7 cellular contexts compared by ENCODE assay signal in the genomic region with DNA sequence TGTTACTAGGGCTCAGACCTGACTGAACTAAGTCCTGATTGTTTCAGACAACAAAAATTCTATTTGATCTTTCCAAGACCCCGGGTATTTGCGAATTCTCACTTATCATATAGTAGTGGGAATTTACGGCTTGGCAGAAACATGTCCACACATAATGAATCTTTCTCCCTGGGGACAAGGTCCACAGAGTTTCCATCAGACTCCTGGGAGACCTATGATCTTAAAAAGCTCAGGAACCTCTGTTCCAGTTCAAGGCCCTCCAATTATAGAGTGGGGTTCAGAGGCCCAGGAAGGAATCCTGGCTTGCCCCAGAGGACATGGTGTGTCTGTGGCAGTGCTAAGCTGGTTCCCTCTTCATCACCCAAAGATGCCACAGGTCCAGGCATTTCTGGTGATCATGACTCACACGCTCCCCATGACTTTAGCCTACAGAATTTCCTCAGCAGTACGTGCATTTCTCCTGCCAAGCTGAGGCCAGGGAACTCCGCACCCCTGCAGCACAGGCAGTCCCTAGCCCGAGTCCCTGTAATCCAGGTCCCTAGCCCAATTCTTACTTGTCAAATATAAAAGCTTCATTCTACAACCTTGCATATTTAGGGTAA. TPM values are rescaled to one million over a fixed set of nuclear protein-coding genes. Genes with fewer than 3 reads are reported as not detected.
DNase-seq lines count a peak whose midpoint lies in the region; ATAC-seq and TF ChIP-seq lines count a peak whose summit lies in the region.

No MANE protein-coding gene starts in this region.

- H3K4ac ChIP-seq in H9 (ENCODE audit: low read depth, low read length), result no peak overlapping the region

- peaks cover 25% of the 10 kb centered on the region; the same call in 1 of the 2 replicates for H3K79me2 ChIP-seq in H9 (ENCODE audit: insufficient read depth, low read length)

- H2BK15ac ChIP-seq in H9 (ENCODE audit: low read depth, low read length), result no peak overlapping the region

- no peaks in the 10 kb centered on the region for H3K27me3 Mint-ChIP-seq in H9 (ENCODE audit: low read depth)

- no peak overlapping the region for H3K27ac ChIP-seq in H9 (ENCODE audit: insufficient read length, low read depth, low read length)

- H3K36me3 Mint-ChIP-seq in H9 (ENCODE audit: insufficient read depth in 1 of 3, low read depth in 3 of 3), result peaks cover 4 to 21% (median 11%) of the 10 kb centered on the region in 3 experiments; a peak in 6 of 7 replicates

- H4K20me1 ChIP-seq in H9 (ENCODE audit: control insufficient read depth, insufficient read depth, insufficient read length), result no peaks in the 10 kb centered on the region

- no peak overlapping the region for H2BK20ac ChIP-seq in H9 (ENCODE audit: low read depth, low read length, poor library complexity, severe bottlenecking)

- no peaks in the 10 kb centered on the region for H3K23me2 ChIP-seq in H9 (ENCODE audit: insufficient read length, low read depth, low read length, poor library complexity, severe bottlenecking)

- WGBS in H9 (ENCODE audit: extremely low coverage, insufficient read length, low lambda C conversion rate), result no CpG with 5 or more reads among the region's 7 CpGs

- no peak overlapping the region for H4K91ac ChIP-seq in H9 (ENCODE audit: insufficient read length, low read depth, low read length)

- no peak overlapping the region for H3K56ac ChIP-seq in H9 (ENCODE audit: insufficient read length, low read depth, low read length)

- H3K9me3 ChIP-seq in H9 (ENCODE audit: control insufficient read depth, low read depth, low read length), result no peaks in the 10 kb centered on the region

- no peak overlapping the region for H3K18ac ChIP-seq in H9 (ENCODE audit: insufficient read length, low read depth, low read length)

- H2AK5ac ChIP-seq in H9 (ENCODE audit: insufficient read length, low read length), result no peak overlapping the region

- H3T11ph ChIP-seq in H9 (ENCODE audit: low read length), result no peak overlapping the region

- H3K9ac ChIP-seq in H9 (ENCODE audit: extremely low read depth, insufficient read length, low read length), result no peak overlapping the region

- TF ChIP-seq CTCF in H9 (conservative IDR thresholded peaks at IDR 0.05), result no peak

- H3K4me1 Mint-ChIP-seq in H9, result peaks cover 26 to 34% of the 10 kb centered on the region in 2 experiments

- peaks cover 4% of the 10 kb centered on the region; the same call in 1 of the 2 replicates for H3K4me1 ChIP-seq in H9 (ENCODE audit: insufficient read depth, low read length)

- no peaks in the 10 kb centered on the region for H3K27me3 ChIP-seq in H9 (ENCODE audit: insufficient read depth, low read length)

- peaks cover 0 to 6% of the 10 kb centered on the region in 2 experiments; a peak in 3 of 5 replicates for H3K9me3 Mint-ChIP-seq in H9

- peaks cover 6% of the 10 kb centered on the region for H3K79me1 ChIP-seq in H9 (ENCODE audit: insufficient read depth, low read depth, low read length, poor library complexity, severe bottlenecking)

- H2BK120ac ChIP-seq in H9 (ENCODE audit: low read depth, low read length, poor library complexity, severe bottlenecking), result no peak overlapping the region

- no peak overlapping the region for H3K23ac ChIP-seq in H9 (ENCODE audit: insufficient read length, low read depth, low read length)

- no peak overlapping the region for H2BK12ac ChIP-seq in H9 (ENCODE audit: insufficient read length, low read depth, low read length)

- H2AFZ ChIP-seq in H9 (ENCODE audit: low read length), result no peak overlapping the region

- peak overlapping the region in 2 of 3 experiments; percentile 55 to 84; a peak in 3 of 7 replicates for H3K27ac Mint-ChIP-seq in H9

- no peak overlapping the region; the same call in 1 of the 2 replicates for H3K14ac ChIP-seq in H9 (ENCODE audit: insufficient read depth, low read length)

- DNase-seq in H9 (no peak), T1000 (lab: John Stamatoyannopoulos, UW) (peak; percentile 38), foreskin melanocyte (peak; percentile 30), inferior parietal cortex (ENCODE audit: extremely low spot score) (no peak), T-helper 9 cell (no peak)
- DNase-seq in stimulated activated CD8-positive, alpha-beta memory T cell treated with anti-CD3 and anti-CD28 coated beads, Interleukin-4, amount 100 ng/mL, for 48 hours, result peak; percentile 49

- no peak overlapping the region for H4K8ac ChIP-seq in H9 (replicated peaks; ENCODE audit: insufficient read length, low read depth, low read length)

- H3K4me2 ChIP-seq in H9 (ENCODE audit: insufficient read depth, insufficient read length, low read length), result no peak overlapping the region

- no peak overlapping the region for H4K5ac ChIP-seq in H9 (ENCODE audit: insufficient read length, low read depth, low read length)

- no peak for ATAC-seq in GM21529 (IDR thresholded peaks at IDR 0.05; ENCODE audit: unreplicated experiment)

- H2BK5ac ChIP-seq in H9 (ENCODE audit: insufficient read length, low read length), result no peak overlapping the region

- no peak overlapping the region for H3K4me3 Mint-ChIP-seq in H9

RNA-seq across cellular contexts. Expression of gene RAPGEF1, which starts 12.6 kb away (rescaled TPM):
- total RNA-seq in H9 (2021), result 53.9 and 55.6 TPM in 2 replicates

Comparison
In these comparisons a context has a peak if more than half of its experiments do, and no peak if none do; other contexts are left out.
1. DNase-seq: peak in T1000 (single experiment), foreskin melanocyte (single experiment) and stimulated activated CD8-positive, alpha-beta memory T cell treated with anti-CD3 and anti-CD28 coated beads, Interleukin-4, amount 100 ng/mL, for 48 hours (single experiment); none in H9 (single experiment), inferior parietal cortex (single experiment) and T-helper 9 cell (single experiment).